ENCODE assay signal across 8 cellular contexts in the genomic region with DNA sequence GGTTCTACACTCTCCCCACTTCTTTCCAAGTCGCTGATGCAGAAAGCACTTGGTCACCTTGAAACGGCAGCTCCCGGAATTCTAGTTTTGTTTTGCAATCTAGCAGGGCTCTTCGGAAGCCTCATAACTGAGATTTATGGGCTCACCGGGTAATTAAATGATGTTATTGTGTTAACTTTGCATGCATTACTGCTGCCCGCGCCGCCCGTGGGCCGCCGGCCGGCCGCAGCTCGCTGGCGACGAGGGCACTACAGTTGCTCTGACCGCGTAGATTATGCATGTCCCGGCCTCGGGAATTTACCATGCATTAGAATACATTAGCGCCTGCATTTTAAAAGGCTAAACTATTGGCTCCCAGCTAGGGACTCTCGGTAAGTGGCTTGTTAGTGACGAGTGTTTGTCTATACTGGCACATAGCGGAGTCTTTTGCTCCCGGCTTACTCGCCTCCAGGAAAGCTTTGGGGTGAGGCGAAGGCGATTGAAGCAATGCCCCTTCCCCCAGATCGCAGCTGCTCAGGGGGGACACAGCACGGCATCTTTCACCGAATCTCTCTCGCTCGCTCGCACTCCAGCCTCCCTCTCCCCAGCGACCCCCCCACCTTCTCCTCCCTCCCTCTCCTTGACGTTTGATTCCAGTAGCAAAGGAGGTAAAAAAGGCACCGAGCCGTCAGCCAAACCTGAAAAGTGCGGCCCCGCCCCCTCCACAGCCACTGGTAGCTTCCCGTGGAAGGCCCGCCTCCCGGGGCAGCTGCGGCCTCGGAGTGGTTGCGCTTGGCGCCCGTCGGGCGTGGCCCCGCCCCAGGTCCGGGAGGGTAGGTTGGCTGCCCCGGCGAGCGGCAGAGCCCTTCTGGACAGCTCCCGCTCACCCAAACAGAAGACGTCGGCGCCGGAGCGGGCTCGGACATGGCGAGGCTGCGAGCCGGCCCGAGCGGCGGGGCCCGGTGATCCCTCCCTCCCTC. TPM values are rescaled to one million over a fixed set of nuclear protein-coding genes. Genes with fewer than 3 reads are reported as not detected.
A peak's percentile ranks its signal among the peaks of the same experiment; 100 is the strongest.
DNase-seq lines count a peak whose midpoint lies in the region; ATAC-seq, FAIRE-seq and TF ChIP-seq lines count a peak whose summit lies in the region.

A gene (plus strand): TSS at position 839 of the 959 bp plus-strand sequence. CDS start 343 bp downstream, outside the sequence.

- H3K27ac ChIP-seq in coronary artery = no peak within 1 kb of the TSS

- peak within 1 kb of the TSS; percentile 75 for H3K4me3 ChIP-seq in coronary artery

- peaks cover 53% of the 10 kb centered on the region for H3K4me1 Mint-ChIP-seq in activated CD4-positive, alpha-beta T cell treated with anti-CD3 and anti-CD28 coated beads for 36 hours

- intact Hi-C loops in activated CD4-positive, alpha-beta T cell treated with anti-CD3 and anti-CD28 coated beads for 36 hours (cut with DNase I, micrococcal nuclease) = loop anchor here in 1 of 2 experiments (5.0 to 10.0 kb wide), 2 partner anchors 1832 to 1850 kb away; a partner anchor contains a TSS

- no peak for TF ChIP-seq CTCF in coronary artery (IDR thresholded peaks at IDR 0.05)

- POLR2A ChIA-PET in activated CD4-positive, alpha-beta T cell treated with anti-CD3 and anti-CD28 coated beads for 36 hours (lab: Charles Lee) = no interaction called here

- FAIRE-seq in G401.6 (lab: Jason Lieb, UNC) = peak; percentile 45

- no peak within 1 kb of the TSS for H3K27ac Mint-ChIP-seq in activated CD4-positive, alpha-beta T cell treated with anti-CD3 and anti-CD28 coated beads for 36 hours

- peak within 1 kb of the TSS; percentile 64 for H3K4me3 Mint-ChIP-seq in activated CD4-positive, alpha-beta T cell treated with anti-CD3 and anti-CD28 coated beads for 36 hours

- DNase-seq in NCI-H446 treated with DMSO at 0.1 percent for 48 hours (lab: John Stamatoyannopoulos, UW) (peak; percentile 92), coronary artery (ENCODE audit: low spot score) (no peak), left kidney (ENCODE audit: low read depth, low spot score) (peak; percentile 98), GM19240 (ENCODE audit: insufficient read length, low spot score) (no peak)
- DNase-seq in activated CD4-positive, alpha-beta T cell treated with anti-CD3 and anti-CD28 coated beads for 36 hours = peak; percentile 89
- peak; percentile 58 to 64 for DNase-seq in stimulated activated CD4-positive, alpha-beta T cell treated with anti-CD3 and anti-CD28 coated beads, Interleukin-15, amount 100 ng/mL, for 48 hours (ENCODE audit: low read depth in 2 of 2)

- H3K27me3 Mint-ChIP-seq in activated CD4-positive, alpha-beta T cell treated with anti-CD3 and anti-CD28 coated beads for 36 hours = peaks cover 77% of the 10 kb centered on the region

- CTCF ChIA-PET in activated CD4-positive, alpha-beta T cell treated with anti-CD3 and anti-CD28 coated beads for 36 hours (lab: Charles Lee) = no interaction called here

- no peaks in the 10 kb centered on the region for H3K9me3 Mint-ChIP-seq in activated CD4-positive, alpha-beta T cell treated with anti-CD3 and anti-CD28 coated beads for 36 hours (ENCODE audit: low read depth)

- peak; percentile 53 for ATAC-seq in HG03103 (IDR thresholded peaks at IDR 0.05; ENCODE audit: low read depth, unreplicated experiment)
- ATAC-seq in activated CD4-positive, alpha-beta T cell treated with anti-CD3 and anti-CD28 coated beads for 36 hours = peak; percentile 89

- peaks cover 3% of the 10 kb centered on the region for H3K36me3 Mint-ChIP-seq in activated CD4-positive, alpha-beta T cell treated with anti-CD3 and anti-CD28 coated beads for 36 hours (ENCODE audit: low read depth)

RNA-seq across cellular contexts. Expression of the gene that starts here (rescaled TPM):
- total RNA-seq in activated CD4-positive, alpha-beta T cell treated with anti-CD3 and anti-CD28 coated beads for 36 hours = under 1 TPM in 1 of 2 experiments, not detected in 1; under 0.01 TPM

Comparison
In these comparisons a context has a peak if more than half of its experiments do, and no peak if none do; other contexts are left out.
1. Peak in DNase-seq and ATAC-seq in activated CD4-positive, alpha-beta T cell treated with anti-CD3 and anti-CD28 coated beads for 36 hours; RNA of the gene not detected or under 1 TPM.
2. DNase-seq: peak in NCI-H446 treated with DMSO at 0.1 percent for 48 hours (single experiment), left kidney (single experiment) and stimulated activated CD4-positive, alpha-beta T cell treated with anti-CD3 and anti-CD28 coated beads, Interleukin-15, amount 100 ng/mL, for 48 hours (2 of 2); none in coronary artery (single experiment) and GM19240 (single experiment).